Comparison of ENCODE assay signal across 2 cellular contexts in genomic region chr2:46327627-46328026, GRCh38.
TF ChIP-seq lines count a peak whose summit lies in the region.

No MANE protein-coding gene starts in this region.

TF ChIP-seq in SK-N-SH, 30 proteins besides CTCF, POLR2A, EP300 and RAD21 (continued from another document):
- TF ChIP-seq PBX3 (IDR thresholded peaks at IDR 0.05): no peak
- TF ChIP-seq MAX (IDR thresholded peaks at IDR 0.05; ENCODE audit: low read depth): no peak
- no peak for TF ChIP-seq MXI1 (IDR thresholded peaks at IDR 0.05; ENCODE audit: low read depth, low read length)
- TF ChIP-seq SMC3 (IDR thresholded peaks at IDR 0.05; ENCODE audit: low read depth, low read length): no peak
- no peak for TF ChIP-seq NFIC (IDR thresholded peaks at IDR 0.05; ENCODE audit: borderline replicate concordance)
- no peak for TF ChIP-seq EZH2phosphoT487 (IDR thresholded peaks at IDR 0.05; ENCODE audit: borderline replicate concordance, low read depth)
- no peak for TF ChIP-seq YY1 (IDR thresholded peaks at IDR 0.05; ENCODE audit: low read depth)
- no peak for TF ChIP-seq RXRA (IDR thresholded peaks at IDR 0.05; ENCODE audit: borderline replicate concordance, low read depth)
- no peak for TF ChIP-seq NRF1 (IDR thresholded peaks at IDR 0.05; ENCODE audit: low read depth, low read length)
- no peak for TF ChIP-seq POLR2AphosphoS5 (IDR thresholded peaks at IDR 0.05; ENCODE audit: low read depth, low read length)
- TF ChIP-seq GABPA (IDR thresholded peaks at IDR 0.05; ENCODE audit: low read depth): no peak
- TF ChIP-seq ZBTB33 (IDR thresholded peaks at IDR 0.05; ENCODE audit: borderline replicate concordance, low read depth): no peak

TF ChIP-seq in SK-N-SH treated with all-trans-retinoic acid at 6 μM for 48 hours, 23 proteins besides CTCF, POLR2A, EP300 and RAD21 (continued from another document):
- TF ChIP-seq CSRNP3 (CRISPR knock-in tag; IDR thresholded peaks at IDR 0.05) (no peak), BACH2 (CRISPR knock-in tag; IDR thresholded peaks at IDR 0.05; ENCODE audit: borderline replicate concordance) (no peak), ZNF565 (CRISPR knock-in tag; conservative IDR thresholded peaks at IDR 0.05; ENCODE audit: low read depth) (no peak), ZNF70 (CRISPR knock-in tag; IDR thresholded peaks at IDR 0.05) (no peak), ZFP30 (CRISPR knock-in tag; IDR thresholded peaks at IDR 0.05) (no peak), ESRRG (CRISPR knock-in tag; IDR thresholded peaks at IDR 0.05) (no peak), PPARA (CRISPR knock-in tag; IDR thresholded peaks at IDR 0.05; ENCODE audit: borderline replicate concordance) (no peak), TSHZ2 (CRISPR knock-in tag; IDR thresholded peaks at IDR 0.05) (no peak), SNAI2 (CRISPR knock-in tag; IDR thresholded peaks at IDR 0.05) (no peak), POU6F1 (CRISPR knock-in tag; IDR thresholded peaks at IDR 0.05; ENCODE audit: borderline replicate concordance, low read depth) (no peak), ZNF8 (CRISPR knock-in tag; IDR thresholded peaks at IDR 0.05) (no peak), PATZ1 (CRISPR knock-in tag; IDR thresholded peaks at IDR 0.05; ENCODE audit: borderline replicate concordance) (no peak), ZFP3 (CRISPR knock-in tag; IDR thresholded peaks at IDR 0.05) (no peak), TOX (CRISPR knock-in tag; IDR thresholded peaks at IDR 0.05; ENCODE audit: borderline replicate concordance) (no peak)
